In the genomic region with DNA sequence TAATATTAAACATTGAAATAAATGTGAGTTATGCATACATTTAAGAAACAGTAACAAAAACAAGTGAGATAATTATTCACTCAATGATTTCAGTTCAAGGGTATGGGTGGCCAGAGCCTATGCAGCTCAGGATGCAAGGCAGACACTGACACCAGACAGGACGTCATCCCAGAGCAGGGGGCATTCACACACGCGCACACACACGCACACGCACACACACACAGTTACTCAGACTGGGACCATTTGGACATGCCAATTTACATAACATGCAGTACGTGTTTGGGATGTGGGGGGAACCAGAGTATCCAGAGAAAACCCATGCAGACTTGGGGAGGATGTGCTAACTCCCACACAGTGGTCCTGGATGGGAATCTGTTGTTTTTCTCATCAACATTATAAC, we compare ENCODE assay signal across 12 cellular contexts. TPM values are rescaled to one million over a fixed set of nuclear protein-coding genes. Genes with fewer than 3 reads are reported as not detected.
DNase-seq lines count a peak whose midpoint lies in the region; ATAC-seq and TF ChIP-seq lines count a peak whose summit lies in the region.
"Had no signal": no experiment of that assay in that cellular context is flagged by ENCODE, and none has a peak within 500 bp of the region (broad histone marks: within the 10 kb centered on the region; RNA-seq: fewer than 3 reads in every experiment).

No MANE protein-coding gene starts in this region.

- no peak overlapping the region for H3K14ac ChIP-seq in H9 (ENCODE audit: insufficient read depth, low read length)

- no CpG with 5 or more reads among the region's 6 CpGs for WGBS in H9 (ENCODE audit: extremely low coverage, insufficient read length, low lambda C conversion rate)

- DNase-seq in H9 (no peak), SIG-M5 (lab: John Stamatoyannopoulos, UW) (no peak), Kasumi-1 (lab: John Stamatoyannopoulos, UW) (no peak), HEK293T (ENCODE audit: extremely low spot score) (no peak), foreskin keratinocyte (no peak)
- DNase-seq in activated CD4-positive, alpha-beta T cell treated with anti-CD3 and anti-CD28 coated beads, Interleukin-2, amount 10 ng/mL, durations not matched to agents 7 days and 5 days: no peak
- peak in 2 of 3 donors; percentile 1 to 25 for DNase-seq in effector memory CD4-positive, alpha-beta T cell
- peak; percentile 19 for DNase-seq in stimulated activated CD4-positive, alpha-beta T cell treated with anti-CD3 and anti-CD28 coated beads, Interleukin-4, amount 100 ng/mL, for 1 hour
- DNase-seq: activated CD8-positive, alpha-beta memory T cell treated with anti-CD3 and anti-CD28 coated beads, Interleukin-2, amount 10 ng/mL, durations not matched to agents 7 days and 5 days; effector CD8-positive, alpha-beta T cell; EL; nephron progenitor cell had no signal

- peak overlapping the region in 2 of 3 experiments; percentile 2 to 28; a peak in 4 of 7 replicates for H3K27ac Mint-ChIP-seq in H9
- peak overlapping the region; percentile 76 for H3K27ac Mint-ChIP-seq in activated CD4-positive, alpha-beta T cell treated with anti-CD3 and anti-CD28 coated beads, Interleukin-2, amount 10 ng/mL, durations not matched to agents 7 days and 5 days
- H3K27ac Mint-ChIP-seq: activated CD8-positive, alpha-beta memory T cell treated with anti-CD3 and anti-CD28 coated beads, Interleukin-2, amount 10 ng/mL, durations not matched to agents 7 days and 5 days had no signal

- H4K5ac ChIP-seq in H9 (ENCODE audit: insufficient read length, low read depth, low read length): no peak overlapping the region

- H3T11ph ChIP-seq in H9 (ENCODE audit: low read length): no peak overlapping the region

- no peak overlapping the region for H3K4ac ChIP-seq in H9 (ENCODE audit: low read depth, low read length)

- H3K36me3 Mint-ChIP-seq in H9 (ENCODE audit: insufficient read depth in 1 of 3, low read depth in 3 of 3): peaks cover 29 to 46% (median 32%) of the 10 kb centered on the region in 3 experiments; a peak in 6 of 7 replicates
- H3K36me3 Mint-ChIP-seq in activated CD4-positive, alpha-beta T cell treated with anti-CD3 and anti-CD28 coated beads, Interleukin-2, amount 10 ng/mL, durations not matched to agents 7 days and 5 days (ENCODE audit: low read depth): peaks cover 6% of the 10 kb centered on the region
- H3K36me3 Mint-ChIP-seq: activated CD8-positive, alpha-beta memory T cell treated with anti-CD3 and anti-CD28 coated beads, Interleukin-2, amount 10 ng/mL, durations not matched to agents 7 days and 5 days had no signal

- no peaks in the 10 kb centered on the region for H3K27me3 Mint-ChIP-seq in H9 (ENCODE audit: low read depth)
- no peaks in the 10 kb centered on the region for H3K27me3 Mint-ChIP-seq in activated CD4-positive, alpha-beta T cell treated with anti-CD3 and anti-CD28 coated beads, Interleukin-2, amount 10 ng/mL, durations not matched to agents 7 days and 5 days
- H3K27me3 Mint-ChIP-seq: activated CD8-positive, alpha-beta memory T cell treated with anti-CD3 and anti-CD28 coated beads, Interleukin-2, amount 10 ng/mL, durations not matched to agents 7 days and 5 days had no signal

- H3K4me1 Mint-ChIP-seq in H9: peaks cover 50 to 57% of the 10 kb centered on the region in 2 experiments
- H3K4me1 Mint-ChIP-seq in activated CD4-positive, alpha-beta T cell treated with anti-CD3 and anti-CD28 coated beads, Interleukin-2, amount 10 ng/mL, durations not matched to agents 7 days and 5 days: peaks cover 23% of the 10 kb centered on the region

- no peaks in the 10 kb centered on the region for H3K79me2 ChIP-seq in H9 (ENCODE audit: insufficient read depth, low read length)

- TF ChIP-seq CTCF in H9 (conservative IDR thresholded peaks at IDR 0.05) (no peak), foreskin keratinocyte (conservative IDR thresholded peaks at IDR 0.05) (no peak)

- H4K91ac ChIP-seq in H9 (ENCODE audit: insufficient read length, low read depth, low read length): no peak overlapping the region

- H3K4me3 ChIP-seq in effector memory CD4-positive, alpha-beta T cell (ENCODE audit: insufficient read depth, low read depth, low read length, poor library complexity, severe bottlenecking): peak overlapping the region; percentile 49

- H2AFZ ChIP-seq in H9 (ENCODE audit: low read length): no peak overlapping the region

- no peak overlapping the region for H4K8ac ChIP-seq in H9 (replicated peaks; ENCODE audit: insufficient read length, low read depth, low read length)

- H3K27ac ChIP-seq in H9 (ENCODE audit: insufficient read length, low read depth, low read length): no peak overlapping the region
- no peak overlapping the region for H3K27ac ChIP-seq in effector memory CD4-positive, alpha-beta T cell (ENCODE audit: insufficient read depth, low read length, poor library complexity, severe bottlenecking)
- no peak overlapping the region for H3K27ac ChIP-seq in foreskin keratinocyte

- H3K9me3 Mint-ChIP-seq in H9: no peaks in the 10 kb centered on the region
- peaks cover 3% of the 10 kb centered on the region for H3K9me3 Mint-ChIP-seq in activated CD4-positive, alpha-beta T cell treated with anti-CD3 and anti-CD28 coated beads, Interleukin-2, amount 10 ng/mL, durations not matched to agents 7 days and 5 days
- H3K9me3 Mint-ChIP-seq: nephron progenitor cell had no signal

- no peak overlapping the region for H2BK20ac ChIP-seq in H9 (ENCODE audit: low read depth, low read length, poor library complexity, severe bottlenecking)

- H2BK15ac ChIP-seq in H9 (ENCODE audit: low read depth, low read length): no peak overlapping the region

- POLR2A ChIA-PET in activated CD4-positive, alpha-beta T cell treated with anti-CD3 and anti-CD28 coated beads, Interleukin-2, amount 10 ng/mL, durations not matched to agents 7 days and 5 days (lab: Charles Lee): no interaction called here
- POLR2A ChIA-PET in HEK293T (lab: Yijun Ruan, JAX): no interaction called here

- CTCF ChIA-PET in activated CD4-positive, alpha-beta T cell treated with anti-CD3 and anti-CD28 coated beads, Interleukin-2, amount 10 ng/mL, durations not matched to agents 7 days and 5 days (lab: Charles Lee): interaction anchor here (1.6 kb wide), 1 partner anchor 21 kb away, joined by 3 read pairs; no protein-coding TSS in a partner anchor
- CTCF ChIA-PET in HEK293T (lab: Yijun Ruan, JAX): no interaction called here

- H3K4me2 ChIP-seq in H9 (ENCODE audit: insufficient read depth, insufficient read length, low read length): no peak overlapping the region

- H2BK12ac ChIP-seq in H9 (ENCODE audit: insufficient read length, low read depth, low read length): no peak overlapping the region

- H2BK120ac ChIP-seq in H9 (ENCODE audit: low read depth, low read length, poor library complexity, severe bottlenecking): no peak overlapping the region

- no peak overlapping the region for H3K23ac ChIP-seq in H9 (ENCODE audit: insufficient read length, low read depth, low read length)

- peaks cover 21% of the 10 kb centered on the region for H3K4me1 ChIP-seq in H9 (ENCODE audit: insufficient read depth, low read length)
- H3K4me1 ChIP-seq in effector memory CD4-positive, alpha-beta T cell (ENCODE audit: control insufficient read depth, insufficient read depth, low read length, poor library complexity, severe bottlenecking): peaks cover 6% of the 10 kb centered on the region
- H3K4me1 ChIP-seq in foreskin keratinocyte: peaks cover 4% of the 10 kb centered on the region

- H2AK5ac ChIP-seq in H9 (ENCODE audit: insufficient read length, low read length): no peak overlapping the region

- no peaks in the 10 kb centered on the region for H3K27me3 ChIP-seq in H9 (ENCODE audit: insufficient read depth, low read length)
- no peaks in the 10 kb centered on the region for H3K27me3 ChIP-seq in effector memory CD4-positive, alpha-beta T cell (replicated peaks; ENCODE audit: control insufficient read depth, insufficient read depth, low read length, poor library complexity, severe bottlenecking)
- H3K27me3 ChIP-seq in foreskin keratinocyte: no peaks in the 10 kb centered on the region

- H3K23me2 ChIP-seq in H9 (ENCODE audit: insufficient read length, low read depth, low read length, poor library complexity, severe bottlenecking): no peaks in the 10 kb centered on the region

- H3K18ac ChIP-seq in H9 (ENCODE audit: insufficient read length, low read depth, low read length): no peak overlapping the region

- H2BK5ac ChIP-seq in H9 (ENCODE audit: insufficient read length, low read length): no peak overlapping the region

- H3K4me3 Mint-ChIP-seq in H9: peak overlapping the region in 1 of 2 experiments; percentile 5; a peak in 1 of 5 replicates
- H3K4me3 Mint-ChIP-seq in activated CD4-positive, alpha-beta T cell treated with anti-CD3 and anti-CD28 coated beads, Interleukin-2, amount 10 ng/mL, durations not matched to agents 7 days and 5 days: peak overlapping the region; percentile 57
- H3K4me3 Mint-ChIP-seq: activated CD8-positive, alpha-beta memory T cell treated with anti-CD3 and anti-CD28 coated beads, Interleukin-2, amount 10 ng/mL, durations not matched to agents 7 days and 5 days; nephron progenitor cell had no signal

- no peak overlapping the region for H3K9ac ChIP-seq in H9 (ENCODE audit: extremely low read depth, insufficient read length, low read length)

- no peaks in the 10 kb centered on the region for H3K9me3 ChIP-seq in H9 (ENCODE audit: control insufficient read depth, low read depth, low read length)
- H3K9me3 ChIP-seq in effector memory CD4-positive, alpha-beta T cell (ENCODE audit: control insufficient read depth, low read length): no peaks in the 10 kb centered on the region

- ATAC-seq in foreskin keratinocyte: no peak
- ATAC-seq: activated CD8-positive, alpha-beta memory T cell treated with anti-CD3 and anti-CD28 coated beads, Interleukin-2, amount 10 ng/mL, durations not matched to agents 7 days and 5 days had no signal

- no peak overlapping the region for H3K56ac ChIP-seq in H9 (ENCODE audit: insufficient read length, low read depth, low read length)

- H4K20me1 ChIP-seq in H9 (ENCODE audit: control insufficient read depth, insufficient read depth, insufficient read length): no peaks in the 10 kb centered on the region

- H3K36me3 ChIP-seq in effector memory CD4-positive, alpha-beta T cell (ENCODE audit: control insufficient read depth, insufficient read depth, low read length): no peaks in the 10 kb centered on the region

- H3K79me1 ChIP-seq in H9 (ENCODE audit: insufficient read depth, low read depth, low read length, poor library complexity, severe bottlenecking): no peaks in the 10 kb centered on the region

TF ChIP-seq in HEK293T, 16 proteins besides CTCF, POLR2A, EP300 and RAD21 (continues in another document):
- no peak for TF ChIP-seq ARNT (IDR thresholded peaks at IDR 0.05)
- TF ChIP-seq SP1 (IDR thresholded peaks at IDR 0.05): no peak
- TF ChIP-seq TARDBP (IDR thresholded peaks at IDR 0.05): no peak
- no peak for TF ChIP-seq CTBP1 (IDR thresholded peaks at IDR 0.05; ENCODE audit: borderline replicate concordance)
- no peak for TF ChIP-seq LEF1 (IDR thresholded peaks at IDR 0.05; ENCODE audit: borderline replicate concordance)
- TF ChIP-seq FOXM1 (IDR thresholded peaks at IDR 0.05; ENCODE audit: borderline replicate concordance): no peak
- no peak for TF ChIP-seq FOXA1 (IDR thresholded peaks at IDR 0.05)

RNA-seq across cellular contexts. Expression of a gene that starts 24.9 kb away (rescaled TPM):
- total RNA-seq in H9 (2021): 51.6 and 56.0 TPM in 2 replicates
- total RNA-seq in activated CD4-positive, alpha-beta T cell treated with anti-CD3 and anti-CD28 coated beads, Interleukin-2, amount 10 ng/mL, durations not matched to agents 7 days and 5 days: 1 to 10 TPM; 4.0 to 5.2 TPM
- total RNA-seq in foreskin keratinocyte: 0.11 and 0.14 TPM in 2 replicates
- polyA plus RNA-seq in foreskin keratinocyte: 0.03 and 0.12 TPM in 2 replicates

Comparison
In these comparisons a context has a peak if more than half of its experiments do, and no peak if none do; other contexts are left out.
1. DNase-seq: peak in effector memory CD4-positive, alpha-beta T cell (2 of 3) and stimulated activated CD4-positive, alpha-beta T cell treated with anti-CD3 and anti-CD28 coated beads, Interleukin-4, amount 100 ng/mL, for 1 hour (single experiment); none in H9 (single experiment), activated CD4-positive, alpha-beta T cell treated with anti-CD3 and anti-CD28 coated beads, Interleukin-2, amount 10 ng/mL, durations not matched to agents 7 days and 5 days (single experiment), SIG-M5 (single experiment), Kasumi-1 (0 of 2), HEK293T (single experiment) and foreskin keratinocyte (0 of 2).